In genomic region chr15:91928676-91929075, GRCh38 we compare ENCODE assay signal across 11 cellular contexts.
DNase-seq lines count a peak whose midpoint lies in the region; ATAC-seq, FAIRE-seq and TF ChIP-seq lines count a peak whose summit lies in the region.
"Had no signal": no experiment of that assay in that cellular context is flagged by ENCODE, and none has a peak within 500 bp of the region (broad histone marks: within the 10 kb centered on the region; RNA-seq: fewer than 3 reads in every experiment).

No MANE protein-coding gene starts in this region.

- H3K4me3 ChIP-seq in suprapubic skin: no peak overlapping the region

- peaks cover 34% of the 10 kb centered on the region for H3K4me1 ChIP-seq in suprapubic skin

- no peak for TF ChIP-seq CTCF in suprapubic skin (IDR thresholded peaks at IDR 0.05)

- 91% methylated on average over 6 of the region's 6 CpGs for WGBS in suprapubic skin

- H3K9me3 ChIP-seq in suprapubic skin: no peaks in the 10 kb centered on the region

- no peaks in the 10 kb centered on the region for H3K27me3 ChIP-seq in suprapubic skin

- no peaks in the 10 kb centered on the region for H3K36me3 ChIP-seq in suprapubic skin

- TF ChIP-seq POLR2A in suprapubic skin (IDR thresholded peaks at IDR 0.05): no peak
- TF ChIP-seq POLR2A in GM18505 (IDR thresholded peaks at IDR 0.05; ENCODE audit: borderline replicate concordance, extremely low read depth, insufficient read depth, insufficient read length): no peak

- H3K27ac ChIP-seq in suprapubic skin: peak overlapping the region; percentile 30

- no peak for ATAC-seq in GM18505 (IDR thresholded peaks at IDR 0.05; ENCODE audit: unreplicated experiment)

- DNase-seq in NCI-H2227 treated with DMSO at 0.1 percent for 48 hours (lab: John Stamatoyannopoulos, UW): peak; percentile 8
- no peak for DNase-seq in NCI-H2227 (lab: John Stamatoyannopoulos, UW; ENCODE audit: unreplicated experiment)
- peak; percentile 75 for DNase-seq in NCI-H69 (lab: John Stamatoyannopoulos, UW)
- DNase-seq in suprapubic skin (ENCODE audit: low spot score in 2 of 2): no peak
- no peak for DNase-seq in SW480 (ENCODE audit: low spot score)
- DNase-seq: COR-L47, EL, KBM-7, NCI-H187 treated with DMSO at 0.1 percent for 48 hours had no signal

- TF ChIP-seq EP300 in suprapubic skin (IDR thresholded peaks at IDR 0.05): no peak

- FAIRE-seq in islet of Langerhans (lab: Jason Lieb, UNC): peak; percentile 76

Comparison
In these comparisons a context has a peak if more than half of its experiments do, and no peak if none do; other contexts are left out.
1. DNase-seq: peak in NCI-H2227 treated with DMSO at 0.1 percent for 48 hours (single experiment) and NCI-H69 (single experiment); none in NCI-H2227 (single experiment), suprapubic skin (0 of 2) and SW480 (single experiment).